ENCODE assay signal across 8 cellular contexts in the genomic region with DNA sequence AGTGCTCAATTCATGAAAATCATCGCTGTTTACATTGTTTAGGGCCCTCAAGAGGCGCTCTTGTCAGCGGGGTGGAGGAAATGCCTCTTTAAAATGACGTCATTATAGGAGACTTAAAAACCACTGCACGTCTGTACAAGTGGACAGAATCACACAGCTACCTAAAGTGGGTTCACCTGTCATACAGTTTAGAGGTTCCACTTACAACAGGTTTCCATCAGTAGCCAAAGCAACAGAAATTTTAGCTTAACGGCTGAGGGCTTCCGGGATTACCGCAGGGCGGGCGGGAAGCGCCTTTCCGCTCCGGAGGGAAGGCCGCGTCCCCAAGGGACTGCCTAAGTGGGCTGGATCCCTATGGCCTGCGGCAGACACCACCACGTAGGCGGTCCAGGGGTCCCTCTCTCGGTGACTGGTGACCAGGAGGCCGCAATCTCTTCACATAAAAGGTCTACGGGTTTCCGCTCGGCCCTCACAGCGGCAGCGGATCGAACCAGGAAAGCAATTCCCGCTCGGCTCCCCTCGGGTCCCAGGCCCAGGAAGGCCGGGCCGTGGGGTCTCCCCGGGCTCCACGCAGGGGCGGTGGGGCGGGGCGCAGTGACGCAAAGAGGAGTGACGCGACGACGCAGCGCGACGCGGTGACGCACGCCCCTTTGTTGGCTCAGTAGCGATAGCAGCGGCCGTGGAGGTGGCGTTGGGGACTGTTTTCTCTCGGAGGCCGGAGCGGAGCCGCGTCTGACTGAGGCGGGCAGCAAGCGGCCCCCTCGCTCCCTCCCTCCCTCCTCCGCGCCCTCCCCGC. TPM values are rescaled to one million over a fixed set of nuclear protein-coding genes. Genes with fewer than 3 reads are reported as not detected.
DNase-seq lines count a peak whose midpoint lies in the region; ATAC-seq, FAIRE-seq and TF ChIP-seq lines count a peak whose summit lies in the region.

A gene with protein sequence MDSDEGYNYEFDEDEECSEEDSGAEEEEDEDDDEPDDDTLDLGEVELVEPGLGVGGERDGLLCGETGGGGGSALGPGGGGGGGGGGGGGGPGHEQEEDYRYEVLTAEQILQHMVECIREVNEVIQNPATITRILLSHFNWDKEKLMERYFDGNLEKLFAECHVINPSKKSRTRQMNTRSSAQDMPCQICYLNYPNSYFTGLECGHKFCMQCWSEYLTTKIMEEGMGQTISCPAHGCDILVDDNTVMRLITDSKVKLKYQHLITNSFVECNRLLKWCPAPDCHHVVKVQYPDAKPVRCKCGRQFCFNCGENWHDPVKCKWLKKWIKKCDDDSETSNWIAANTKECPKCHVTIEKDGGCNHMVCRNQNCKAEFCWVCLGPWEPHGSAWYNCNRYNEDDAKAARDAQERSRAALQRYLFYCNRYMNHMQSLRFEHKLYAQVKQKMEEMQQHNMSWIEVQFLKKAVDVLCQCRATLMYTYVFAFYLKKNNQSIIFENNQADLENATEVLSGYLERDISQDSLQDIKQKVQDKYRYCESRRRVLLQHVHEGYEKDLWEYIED (plus strand): TSS at position 661 of the 796 bp plus-strand sequence. CDS start 310 bp downstream, outside the sequence.

- H3K4me3 ChIP-seq in breast epithelium (peak within 1 kb of the TSS; percentile 88 to 93 (median 92)), iPS-20b (ENCODE audit: low read length) (peak within 1 kb of the TSS; percentile 92), small intestine (ENCODE audit: low read depth in 1 of 2, low read length in 2 of 2) (peak within 1 kb of the TSS; percentile 85 to 92)

- DNase-seq in ACHN (peak; percentile 92), NCI-H2171 (lab: John Stamatoyannopoulos, UW) (peak; percentile 95), breast epithelium (ENCODE audit: low spot score in 2 of 2) (peak; percentile 95 to 99), small intestine (peak; percentile 96)

- no peak for FAIRE-seq in small intestine (lab: Jason Lieb, UNC)

- H3K27me3 ChIP-seq in breast epithelium (no peaks in the 10 kb centered on the region), iPS-20b (ENCODE audit: insufficient read depth, low read length) (no peaks in the 10 kb centered on the region), small intestine (ENCODE audit: control insufficient read depth in 2 of 2, insufficient read depth in 2 of 2, low read length in 2 of 2) (no peaks in the 10 kb centered on the region)

- TF ChIP-seq POLR2A in breast epithelium (IDR thresholded peaks at IDR 0.05) = peak; percentile 99

- 0% methylated on average over 37 to 62 of the region's 62 CpGs for WGBS in small intestine, 3 donors

- peak; percentile 51 for TF ChIP-seq CTCF in VCaP (conservative IDR thresholded peaks at IDR 0.05)
- TF ChIP-seq CTCF in breast epithelium (IDR thresholded peaks at IDR 0.05) = no peak

- no peaks in the 10 kb centered on the region for H3K9me3 ChIP-seq in breast epithelium
- H3K9me3 ChIP-seq in iPS-20b (ENCODE audit: insufficient read depth, low read depth, low read length) = no peaks in the 10 kb centered on the region
- no peaks in the 10 kb centered on the region for H3K9me3 ChIP-seq in small intestine (ENCODE audit: control insufficient read depth, low read depth)

- H3K36me3 ChIP-seq in breast epithelium = no peaks in the 10 kb centered on the region
- H3K36me3 ChIP-seq in iPS-20b (ENCODE audit: insufficient read depth, low read depth, low read length) = peaks cover 23% of the 10 kb centered on the region
- H3K36me3 ChIP-seq in small intestine (ENCODE audit: control insufficient read depth in 2 of 2, insufficient read depth in 2 of 2, low read length in 2 of 2) = peaks cover 0 to 2% of the 10 kb centered on the region in 2 donors

- ATAC-seq in GM18861 (IDR thresholded peaks at IDR 0.05; ENCODE audit: unreplicated experiment) (peak; percentile 61), HG03097 (IDR thresholded peaks at IDR 0.05; ENCODE audit: low FRiP score, unreplicated experiment) (peak; percentile 80)

- H3K9ac ChIP-seq in iPS-20b (ENCODE audit: low read depth, low read length) = peak within 1 kb of the TSS; percentile 95

- H3K4me1 ChIP-seq in breast epithelium (peaks cover 6 to 19% of the 10 kb centered on the region in 2 donors), iPS-20b (ENCODE audit: insufficient read depth, low read length) (peaks cover 12% of the 10 kb centered on the region; the same call in 1 of the 2 replicates), small intestine (ENCODE audit: control insufficient read depth in 2 of 2, insufficient read depth in 1 of 2, low read depth in 1 of 2, low read length in 1 of 2) (peaks cover 4 to 6% of the 10 kb centered on the region in 2 donors)

- H3K27ac ChIP-seq in VCaP = peak within 1 kb of the TSS; percentile 98
- H3K27ac ChIP-seq in breast epithelium = peak within 1 kb of the TSS; percentile 100
- peak within 1 kb of the TSS; percentile 51 for H3K27ac ChIP-seq in iPS-20b (ENCODE audit: low read length)
- peak within 1 kb of the TSS; percentile 100 for H3K27ac ChIP-seq in small intestine (ENCODE audit: low read depth in 1 of 2, low read length in 1 of 2)

- intact Hi-C loops in breast epithelium (cut with DNase I; ENCODE audit: low total_unique reads) = no loop called here

- in situ Hi-C loops in ACHN (cut with HindIII; ENCODE audit: low pct_ligation_motif_present, low pct_unique_long_range_greater_than_20kb, low sequenced_read_pairs) = no loop called here

RNA-seq across cellular contexts. Expression of the gene that starts here (rescaled TPM):
- total RNA-seq in breast epithelium = 100 to 1,000 TPM in 1 of 3 donors, 10 to 100 TPM in 2; 54.1 to 106 (median 61.1) TPM
- 10 to 100 TPM; 19.4 to 26.2 (median 22.4) TPM for polyA plus RNA-seq in small intestine

Comparison
In these comparisons a context has a peak if more than half of its experiments do, and no peak if none do; other contexts are left out.
1. Peak in every context shown above with its lines: DNase-seq, ATAC-seq, H3K4me3 ChIP-seq and H3K27ac ChIP-seq.